ENCODE assay signal across 2 cellular contexts in genomic region chr11:1425006-1425405, GRCh38.
TF ChIP-seq lines count a peak whose summit lies in the region.

No MANE protein-coding gene starts in this region.

TF ChIP-seq in HepG2, 621 proteins besides CTCF, POLR2A, EP300 and RAD21:
- TF ChIP-seq ZNF768 (CRISPR knock-in tag; IDR thresholded peaks at IDR 0.05) (peak; percentile 27; the same call in 1 of the 2 replicates), SNRNP70 (IDR thresholded peaks at IDR 0.05; ENCODE audit: low read depth, low read length) (no peak)

TF ChIP-seq in Ishikawa, 13 proteins besides CTCF, POLR2A, EP300 and RAD21:
- no peak for TF ChIP-seq EGR1 (IDR thresholded peaks at IDR 0.05)
- TF ChIP-seq MAX (IDR thresholded peaks at IDR 0.05) = 0 out of 2 replicates have a peak, but pooled peaks have one; percentile 20
- TF ChIP-seq CEBPB (IDR thresholded peaks at IDR 0.05) = no peak
- no peak for TF ChIP-seq REST (IDR thresholded peaks at IDR 0.05; ENCODE audit: low read depth)
- TF ChIP-seq ZBTB7A (IDR thresholded peaks at IDR 0.05; ENCODE audit: low read depth) = no peak; the same call in 1 of the 2 replicates
- no peak for TF ChIP-seq USF1 (IDR thresholded peaks at IDR 0.05)
TF ChIP-seq in Ishikawa: peak in this region for 1.
